ENCODE assay signal across 8 cellular contexts in the genomic region with DNA sequence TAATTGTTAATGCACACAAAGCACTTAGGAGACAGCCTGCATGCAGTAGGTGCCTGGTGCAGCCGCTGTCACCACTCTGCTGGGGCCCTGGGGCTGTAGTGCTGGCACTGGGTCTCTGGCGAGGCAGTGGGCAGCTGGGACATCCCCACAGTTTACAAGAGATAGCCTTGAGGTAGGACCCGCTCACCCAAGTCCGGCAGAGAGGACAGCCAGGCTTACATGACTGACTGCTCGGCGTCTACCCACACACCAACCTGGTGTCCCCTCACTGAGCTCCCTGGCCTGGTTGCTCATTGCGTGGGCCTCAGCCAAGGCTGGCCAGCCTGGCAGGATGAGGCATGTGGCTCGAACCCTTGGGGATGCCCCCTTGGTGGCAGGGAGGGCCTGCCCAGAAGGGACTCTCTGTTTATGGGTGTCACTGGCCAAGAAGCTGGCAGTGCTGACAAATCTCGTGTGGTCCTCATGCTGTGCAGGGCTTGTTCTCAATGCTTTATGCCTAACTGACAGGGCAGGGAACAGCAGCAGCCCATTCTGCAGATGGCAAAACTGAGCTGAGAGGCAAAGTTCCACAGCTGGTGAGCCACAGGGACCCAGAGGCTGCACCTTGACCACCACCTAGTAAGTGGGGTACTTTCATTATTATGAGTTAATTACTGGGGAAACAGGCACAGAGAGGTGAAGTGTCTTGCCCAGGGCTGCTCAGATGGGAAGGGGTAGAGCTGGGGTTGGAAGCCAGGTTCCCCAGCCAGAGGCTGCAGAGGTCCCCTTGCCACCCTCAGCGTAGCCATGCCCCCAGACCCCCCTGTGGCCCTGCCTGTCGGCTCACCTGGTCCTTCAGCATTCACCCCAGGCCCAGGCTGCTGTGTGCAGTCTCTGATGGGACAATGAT. TPM values are rescaled to one million over a fixed set of nuclear protein-coding genes. Genes with fewer than 3 reads are reported as not detected.
DNase-seq lines count a peak whose midpoint lies in the region; ATAC-seq, FAIRE-seq and TF ChIP-seq lines count a peak whose summit lies in the region.
"Not testable (repeated sequence)": the region's sequence is repeated elsewhere in the genome, so short reads cannot be mapped to it uniquely, and the experiment has no call there.

No MANE protein-coding gene starts in this region.

- DNase-seq in CD14-positive monocyte (ENCODE audit: low spot score): peak; percentile 35
- peak; percentile 49 for DNase-seq in activated effector memory CD4-positive, alpha-beta T cell treated with anti-CD3 and anti-CD28 coated beads, Interleukin-2, amount 50 U/mL, for 16 hours
- DNase-seq in endodermal cell: peak; percentile 34
- peak; percentile 74 for DNase-seq in cardiac septum (ENCODE audit: low spot score)
- DNase-seq in lower lobe of right lung: peak; percentile 15
- peak; percentile 46 for DNase-seq in spleen
- not testable (repeated sequence) for DNase-seq in urothelium cell line (ENCODE audit: low spot score)

- H3K27me3 ChIP-seq in endodermal cell (ENCODE audit: control insufficient read depth, insufficient read depth, low read length, poor library complexity, severe bottlenecking); lower lobe of right lung (ENCODE audit: low read depth); spleen (replicated peaks in 1 of 7): not testable (repeated sequence)

- H3K9ac ChIP-seq in endodermal cell (ENCODE audit: extremely low read depth, low read length, poor library complexity, severe bottlenecking): not testable (repeated sequence)

- not testable (repeated sequence) for H3K36me3 Mint-ChIP-seq in CD14-positive monocyte; endodermal cell (ENCODE audit: low read depth)

- not testable (repeated sequence) for TF ChIP-seq CTCF in CD14-positive monocyte (IDR thresholded peaks at IDR 0.05); endodermal cell (conservative IDR thresholded peaks at IDR 0.05); lower lobe of right lung (IDR thresholded peaks at IDR 0.05); spleen (IDR thresholded peaks at IDR 0.05 in 8 of 11, conservative IDR thresholded peaks at IDR 0.05 in 3 of 11)

- FAIRE-seq in urothelium cell line (lab: Jason Lieb, UNC): peak; percentile 17

- intact Hi-C loops in CD14-positive monocyte (cut with micrococcal nuclease); cardiac septum (cut with DNase I); lower lobe of right lung (cut with DNase I); spleen (cut with DNase I; ENCODE audit: low total_unique reads): not testable (repeated sequence)

- peak; percentile 22; the same call in 2 of the 3 replicates for ATAC-seq in SK-N-SH treated with all-trans-retinoic acid at 6 μM for 48 hours
- not testable (repeated sequence) for ATAC-seq in lower lobe of right lung

- not testable (repeated sequence) for H3K36me3 ChIP-seq in endodermal cell (ENCODE audit: control insufficient read depth, insufficient read depth, low read length); lower lobe of right lung; spleen

- not testable (repeated sequence) for H3K27me3 Mint-ChIP-seq in CD14-positive monocyte (ENCODE audit: low read depth in 3 of 3); endodermal cell (ENCODE audit: insufficient read depth)

- H3K4me3 ChIP-seq in endodermal cell (ENCODE audit: low read length); lower lobe of right lung; spleen: not testable (repeated sequence)

- not testable (repeated sequence) for H3K4me1 Mint-ChIP-seq in CD14-positive monocyte, endodermal cell

- H3K9me3 Mint-ChIP-seq in CD14-positive monocyte: not testable (repeated sequence)
- H3K9me3 Mint-ChIP-seq in endodermal cell: peaks cover 12% of the 10 kb centered on the region

- WGBS in endodermal cell (ENCODE audit: insufficient coverage in 1 of 2, insufficient read length in 1 of 2), 2 experiments: 72 to 84% methylated on average over 4 to 10 of the region's 11 CpGs
- 64 to 71% (median 71%) methylated on average over 8 to 11 of the region's 11 CpGs for WGBS in spleen, 5 donors

- H3K9me3 ChIP-seq in endodermal cell (ENCODE audit: control insufficient read depth, low read length); lower lobe of right lung; spleen: not testable (repeated sequence)

- H3K4me3 Mint-ChIP-seq in CD14-positive monocyte, endodermal cell: not testable (repeated sequence)

- H3K27ac ChIP-seq in endodermal cell (ENCODE audit: low read depth, low read length); lower lobe of right lung; spleen: not testable (repeated sequence)

- H3K4me1 ChIP-seq in endodermal cell (ENCODE audit: control insufficient read depth, insufficient read depth, low read length); lower lobe of right lung; spleen: not testable (repeated sequence)

- not testable (repeated sequence) for TF ChIP-seq POLR2A in spleen (IDR thresholded peaks at IDR 0.05)

- H3K27ac Mint-ChIP-seq in CD14-positive monocyte, endodermal cell: not testable (repeated sequence)

RNA-seq across cellular contexts. Expression of a gene that starts 32.9 kb away (rescaled TPM):
- polyA plus RNA-seq in CD14-positive monocyte (not detected), spleen (under 1 TPM; 0.11 to 0.77 (median 0.12) TPM)
- total RNA-seq in endodermal cell (1 to 10 TPM; 2.3 to 2.6 TPM), cardiac septum (11.3 TPM), lower lobe of right lung (1.9 TPM), spleen (1 to 10 TPM; 1.0 to 4.8 (median 2.6) TPM)
- polyA plus RNA-seq in endodermal cell (2013, experiment 1 of 2): 1.9 TPM
- 1.7 TPM for polyA plus RNA-seq in endodermal cell (2013, experiment 2 of 2)

RNA-seq across cellular contexts. Expression of a gene that starts 58.8 kb away (rescaled TPM):
- polyA plus RNA-seq in CD14-positive monocyte (100 to 1,000 TPM; 107 to 166 TPM), spleen (10 to 100 TPM; 31.7 to 54.6 (median 46.3) TPM)
- total RNA-seq in endodermal cell (10 to 100 TPM; 31.6 to 37.6 TPM), cardiac septum (70.5 TPM), lower lobe of right lung (55.2 TPM), spleen (100 to 1,000 TPM in 2 of 7 donors, 10 to 100 TPM in 5; 44.3 to 121 (median 83.6) TPM)
- polyA plus RNA-seq in endodermal cell (2013, experiment 1 of 2): 18.6 TPM
- polyA plus RNA-seq in endodermal cell (2013, experiment 2 of 2): 17.7 TPM
